Comparison of ENCODE assay signal across 24 cellular contexts in genomic region chr9:111542497-111543254, GRCh38. TPM values are rescaled to one million over a fixed set of nuclear protein-coding genes. Genes with fewer than 3 reads are reported as not detected.
A peak's percentile ranks its signal among the peaks of the same experiment; 100 is the strongest.
DNase-seq lines count a peak whose midpoint lies in the region; ATAC-seq, FAIRE-seq and TF ChIP-seq lines count a peak whose summit lies in the region.
"Had no signal": no experiment of that assay in that cellular context is flagged by ENCODE, and none has a peak within 500 bp of the region (broad histone marks: within the 10 kb centered on the region; RNA-seq: fewer than 3 reads in every experiment).

No MANE protein-coding gene starts in this region.

- CTCF ChIA-PET in A549 (lab: Yijun Ruan, JAX) (interaction anchor here (0.6 kb wide), 2 partner anchors 86 to 230 kb away, joined by 3 to 4 read pairs; no protein-coding TSS in a partner anchor), K562 (lab: Yijun Ruan, JAX; ENCODE audit: low intra/inter-chr PET ratio) (no interaction called here)

- H3K79me2 ChIP-seq in K562 (ENCODE audit: control insufficient read depth, insufficient read depth, low read length) (no peaks in the 10 kb centered on the region), GM23248 (ENCODE audit: insufficient read depth) (no peaks in the 10 kb centered on the region)

- H3K4me1 ChIP-seq in A549: no peaks in the 10 kb centered on the region
- no peaks in the 10 kb centered on the region for H3K4me1 ChIP-seq in HUES48 (ENCODE audit: control insufficient read depth, insufficient read depth, low read length)
- no peaks in the 10 kb centered on the region for H3K4me1 ChIP-seq in K562 (replicated peaks in 1 of 2; ENCODE audit: control insufficient read depth in 2 of 2, insufficient read depth in 2 of 2, low read length in 2 of 2)
- no peaks in the 10 kb centered on the region for H3K4me1 ChIP-seq in muscle layer of duodenum (ENCODE audit: control insufficient read depth in 1 of 2, insufficient read depth in 2 of 2, low read length in 2 of 2)
- H3K4me1 ChIP-seq in GM23248 (ENCODE audit: insufficient read depth): no peaks in the 10 kb centered on the region
- H3K4me1 ChIP-seq in heart left ventricle: no peaks in the 10 kb centered on the region

- peaks cover 4% of the 10 kb centered on the region; the same call in 1 of the 2 replicates for H3F3A ChIP-seq in GM23248 (ENCODE audit: insufficient read depth)

- H3K4me1 Mint-ChIP-seq in activated T-cell treated with anti-CD3 and anti-CD28 coated beads, Interleukin-2, amount 50 U/mL, for 24 hours (ENCODE audit: low read depth): no peaks in the 10 kb centered on the region
- H3K4me1 Mint-ChIP-seq: CD4-positive, CD25-positive, alpha-beta regulatory T cell had no signal

- TF ChIP-seq RAD21 in A549 (conservative IDR thresholded peaks at IDR 0.05 in 1 of 2, IDR thresholded peaks at IDR 0.05 in 1 of 2): no peak
- TF ChIP-seq RAD21 in K562 (CRISPR knock-in tag; conservative IDR thresholded peaks at IDR 0.05 in 1 of 2, IDR thresholded peaks at IDR 0.05 in 1 of 2): no peak

- TF ChIP-seq CTCF in A549 (IDR thresholded peaks at IDR 0.05) (no peak), K562 (IDR thresholded peaks at IDR 0.05 in 2 of 3, conservative IDR thresholded peaks at IDR 0.05 in 1 of 3; ENCODE audit: insufficient read depth in 2 of 3, low read depth in 1 of 3, low read length in 3 of 3) (no peak), heart left ventricle (IDR thresholded peaks at IDR 0.05) (no peak)

- no peak overlapping the region for H3K9ac ChIP-seq in HUES48 (ENCODE audit: low read depth, low read length)
- H3K9ac ChIP-seq in K562 (ENCODE audit: insufficient read depth in 1 of 2, low read depth in 2 of 2, low read length in 2 of 2): no peak overlapping the region
- no peak overlapping the region for H3K9ac ChIP-seq in GM23248

- no peaks in the 10 kb centered on the region for H3K27me3 Mint-ChIP-seq in activated T-cell treated with anti-CD3 and anti-CD28 coated beads, Interleukin-2, amount 50 U/mL, for 24 hours
- H3K27me3 Mint-ChIP-seq: CD4-positive, CD25-positive, alpha-beta regulatory T cell had no signal

- BruUV-seq in K562 (replicated peaks; lab: Mats Ljungman, UMichigan): no TSS peak

- H3K27me3 ChIP-seq in HUES48 (ENCODE audit: control insufficient read depth, insufficient read depth, low read length) (no peaks in the 10 kb centered on the region), K562 (ENCODE audit: control insufficient read depth in 2 of 2, insufficient read depth in 2 of 2, low read length in 2 of 2) (no peaks in the 10 kb centered on the region), muscle layer of duodenum (ENCODE audit: low read depth, low read length) (no peaks in the 10 kb centered on the region), GM23248 (replicated peaks; ENCODE audit: insufficient read depth) (no peaks in the 10 kb centered on the region), heart left ventricle (no peaks in the 10 kb centered on the region)

- no peaks in the 10 kb centered on the region for H3K9me1 ChIP-seq in K562 (ENCODE audit: control insufficient read depth, insufficient read depth, low read length)

- H3K4me2 ChIP-seq in A549: no peak overlapping the region
- no peak overlapping the region for H3K4me2 ChIP-seq in K562 (ENCODE audit: insufficient read depth, low read length)
- no peak overlapping the region for H3K4me2 ChIP-seq in GM23248 (ENCODE audit: unreplicated experiment)

- DNase-seq in A549 (ENCODE audit: low read depth in 1 of 2, low spot score in 1 of 2) (no peak), K562 (ENCODE audit: extremely low read depth in 1 of 4, low spot score in 3 of 4) (no peak), GM23248 (no peak), heart left ventricle (no peak)
- no peak for DNase-seq in activated T-cell treated with anti-CD3 and anti-CD28 coated beads, Interleukin-2, amount 50 U/mL, for 24 hours
- DNase-seq: CD4-positive, CD25-positive, alpha-beta regulatory T cell; COR-L47; DND-41; GOT3; KBM-7; NCI-H1092; NCI-H1436; NCI-H187 treated with DMSO at 0.1 percent for 48 hours; NCI-H2171; NCI-H345; NCI-H524; NCI-H774; NK-92 treated with Interleukin-12 subunit alpha and Interleukin-12 subunit beta, amount 100 ng/mL, for 24 hours; SHP77 treated with DMSO at 0.1 percent for 48 hours had no signal

- peaks cover 97% of the 10 kb centered on the region for H3K36me3 ChIP-seq in HUES48 (ENCODE audit: control insufficient read depth, insufficient read depth, low read length)
- H3K36me3 ChIP-seq in K562 (ENCODE audit: control insufficient read depth, insufficient read depth, low read length): no peaks in the 10 kb centered on the region
- peaks cover 9 to 93% of the 10 kb centered on the region in 2 donors for H3K36me3 ChIP-seq in muscle layer of duodenum (ENCODE audit: control insufficient read depth in 1 of 2, insufficient read depth in 2 of 2, low read length in 2 of 2)
- no peaks in the 10 kb centered on the region; the same call in 1 of the 2 replicates for H3K36me3 ChIP-seq in GM23248 (ENCODE audit: low read depth)
- H3K36me3 ChIP-seq in heart left ventricle: peaks cover 0 to 95% (median 34%) of the 10 kb centered on the region in 9 donors

- no peaks in the 10 kb centered on the region for H3K9me2 ChIP-seq in GM23248 (ENCODE audit: insufficient read depth)

- H3K9me3 ChIP-seq in A549 (peaks cover 98% of the 10 kb centered on the region), HUES48 (ENCODE audit: control insufficient read depth, insufficient read depth, low read length) (peaks cover 98% of the 10 kb centered on the region), K562 (replicated peaks; ENCODE audit: control insufficient read depth, insufficient read depth, low read depth, low read length) (peaks cover 10% of the 10 kb centered on the region; the same call in 1 of the 2 replicates), muscle layer of duodenum (ENCODE audit: control insufficient read depth in 1 of 2, low read length in 2 of 2) (peaks cover 64 to 91% of the 10 kb centered on the region in 2 donors), GM23248 (ENCODE audit: low read depth) (peaks cover 25% of the 10 kb centered on the region), heart left ventricle (peaks cover 4 to 100% (median 96%) of the 10 kb centered on the region in 12 donors)

- ATAC-seq in A549 (no peak), K562 (no peak), heart left ventricle (no peak)

- peaks cover 69% of the 10 kb centered on the region for H3K9me3 Mint-ChIP-seq in activated T-cell treated with anti-CD3 and anti-CD28 coated beads, Interleukin-2, amount 50 U/mL, for 24 hours

- no peak overlapping the region for H3K27ac Mint-ChIP-seq in activated T-cell treated with anti-CD3 and anti-CD28 coated beads, Interleukin-2, amount 50 U/mL, for 24 hours
- H3K27ac Mint-ChIP-seq: CD4-positive, CD25-positive, alpha-beta regulatory T cell had no signal

- H3K4me3 ChIP-seq in A549 (no peak overlapping the region), HUES48 (ENCODE audit: low read depth, low read length) (peak overlapping the region; percentile 7; the same call in 1 of the 2 replicates), K562 (no peak overlapping the region), muscle layer of duodenum (ENCODE audit: low read depth in 1 of 2, low read length in 2 of 2) (peak overlapping the region; percentile 13 to 41), GM23248 (no peak overlapping the region), heart left ventricle (no peak overlapping the region)
- H3K4me3 ChIP-seq: SK-N-MC had no signal

- TF ChIP-seq EP300 in A549 (IDR thresholded peaks at IDR 0.05) (no peak), K562 (IDR thresholded peaks at IDR 0.05; ENCODE audit: low read length) (no peak)

- WGBS in A549 (ENCODE audit: missing lambda C conversion rate): 82% methylated on average over 11 of the region's 11 CpGs
- under 1% methylated on average over 11 of the region's 11 CpGs for WGBS in K562 (ENCODE audit: insufficient coverage, low coverage, missing lambda C conversion rate)
- WGBS in GM23248 (ENCODE audit: low coverage in 1 of 2, low lambda C conversion rate in 2 of 2, missing lambda C conversion rate in 2 of 2), 2 experiments: 72 to 82% methylated on average over 11 of the region's 11 CpGs
- WGBS in heart left ventricle, 4 donors: 94 to 96% (median 95%) methylated on average over 11 of the region's 11 CpGs

- no peak overlapping the region for H2AFZ ChIP-seq in K562 (ENCODE audit: low read depth, low read length)
- no peak overlapping the region for H2AFZ ChIP-seq in GM23248

- H3K27ac ChIP-seq in A549 (no peak overlapping the region), HUES48 (ENCODE audit: low read depth, low read length) (no peak overlapping the region), K562 (ENCODE audit: extremely low read depth, low read depth, low read length) (no peak overlapping the region), muscle layer of duodenum (ENCODE audit: low read length) (no peak overlapping the region), GM23248 (no peak overlapping the region), heart left ventricle (no peak overlapping the region)
- H3K27ac ChIP-seq: RWPE1, SK-N-MC had no signal

- H4K20me1 ChIP-seq in K562 (replicated peaks; ENCODE audit: control insufficient read depth, insufficient read depth, low read length) (no peaks in the 10 kb centered on the region), GM23248 (ENCODE audit: insufficient read depth) (no peaks in the 10 kb centered on the region)

- FAIRE-seq in A549 (lab: Jason Lieb, UNC): no peak
- FAIRE-seq in K562 (lab: Jason Lieb, UNC): no peak
- FAIRE-seq: GM12891 had no signal

- POLR2A ChIA-PET in A549 (lab: Yijun Ruan, JAX): no interaction called here
- POLR2A ChIA-PET in K562 (lab: Yijun Ruan, JAX): interaction anchor here (0.7 kb wide), 1 partner anchor 81 kb away, joined by 4 read pairs; no protein-coding TSS in a partner anchor

- intact Hi-C loops in K562 (cut with micrococcal nuclease): no loop called here
- intact Hi-C loops in heart left ventricle (cut with DNase I): no loop called here

- no peak overlapping the region for H3K4me3 Mint-ChIP-seq in activated T-cell treated with anti-CD3 and anti-CD28 coated beads, Interleukin-2, amount 50 U/mL, for 24 hours
- H3K4me3 Mint-ChIP-seq: CD4-positive, CD25-positive, alpha-beta regulatory T cell had no signal

- H3K36me3 Mint-ChIP-seq in activated T-cell treated with anti-CD3 and anti-CD28 coated beads, Interleukin-2, amount 50 U/mL, for 24 hours (ENCODE audit: low read depth): peaks cover 92% of the 10 kb centered on the region

- in situ Hi-C loops in K562 (cut with MboI): no loop called here
- in situ Hi-C loops in GM23248 (cut with MboI): no loop called here

- TF ChIP-seq POLR2A in A549 (IDR thresholded peaks at IDR 0.05; ENCODE audit: low read length) (no peak), K562 (conservative IDR thresholded peaks at IDR 0.05) (no peak), heart left ventricle (IDR thresholded peaks at IDR 0.05) (no peak)

RNA-seq across cellular contexts. Expression of gene ZNF483, which starts 17.7 kb away (rescaled TPM):
- polyA plus RNA-seq in A549 (2011; rRNA removed) (2.7 and 2.8 TPM in 2 replicates), A549 (2017; fragmentation: RNase III; extraction: RNeasy Plus Mini Kit Qiagen cat#74134 plus additional on column Dnase treatment) (1.0 to 1.1 TPM (median 1.0 TPM) in 3 replicates), K562 (2011; rRNA removed) (0.23 and 0.46 TPM in 2 replicates), K562 (2014; fragmentation: Illumina TruSeq; extraction: Trizol) (0.04 TPM in 1 of 2 replicates, not detected in the other), K562 (2014; fragmentation: Nextera tagmentation; extraction: Ambion mirVana) (under 1 TPM; 0.25 to 0.38 TPM), K562 (2014; rRNA removed) (0.19 and 0.38 TPM in 2 replicates), GM23248 (2016; fragmentation: Nextera tagmentation; extraction: Ambion mirVana) (0.18 and 0.49 TPM in 2 replicates), heart left ventricle (under 1 TPM; 0.22 to 0.61 TPM)
- 0.36 and 0.49 TPM in 2 replicates for polyA plus RNA-seq in A549 (2012; cell fraction: cytosol; rRNA removed)
- polyA plus RNA-seq in A549 (2012; cell fraction: nucleus; rRNA removed): 0.13 and 0.22 TPM in 2 replicates
- 8.9 and 9.9 TPM in 2 replicates for polyA minus RNA-seq in A549 (2011; rRNA and poly(A)+ RNA removed)
- 0.40 and 0.76 TPM in 2 replicates for total RNA-seq in K562 (2011; cell fraction: chromatin; rRNA removed; ENCODE audit: low replicate concordance)
- 0.17 and 0.66 TPM in 2 replicates for total RNA-seq in K562 (2011; cell fraction: nucleolus; rRNA removed)
- total RNA-seq in K562 (2011; cell fraction: nucleoplasm; rRNA removed): 0.29 TPM in 1 of 2 replicates, not detected in the other
- total RNA-seq in K562 (2014; rRNA removed) (0.09 and 0.16 TPM in 2 replicates), K562 (2014; rRNA removed; fragmentation: Illumina TruSeq; extraction: Trizol) (0.73 and 0.84 TPM in 2 replicates), K562 (2015; rRNA removed; fragmentation: Illumina TruSeq; extraction: Trizol) (0.75 and 1.0 TPM in 2 replicates), K562 (2021) (0.38 and 0.58 TPM in 2 replicates), heart left ventricle (10 to 100 TPM in 2 of 9 donors, 1 to 10 TPM in 7; 1.4 to 13.9 (median 5.3) TPM)
- 0.01 and 0.10 TPM in 2 replicates for polyA plus RNA-seq in K562 (2011; cell fraction: cytosol; rRNA removed)
- polyA plus RNA-seq in K562 (2011; cell fraction: nucleus; rRNA removed): 0.35 and 0.75 TPM in 2 replicates
- 0.17 TPM in 1 of 2 replicates, not detected in the other for polyA plus RNA-seq in K562 (2012)
- 1.6 and 2.1 TPM in 2 replicates for polyA minus RNA-seq in K562 (2011; rRNA and poly(A)+ RNA removed)
- polyA minus RNA-seq in K562 (2011; cell fraction: cytosol; rRNA and poly(A)+ RNA removed): 0.67 TPM in 1 of 2 replicates, not detected in the other
- polyA minus RNA-seq in K562 (2011; cell fraction: nucleus; rRNA and poly(A)+ RNA removed): 0.81 and 1.00 TPM in 2 replicates
- total RNA-seq in GM23248 (2014; rRNA removed; shearing (Covaris generic)): 0.25 and 0.32 TPM in 2 replicates

RNA-seq across cellular contexts. Expression of gene PTGR1, which starts 56.8 kb away (rescaled TPM):
- 563 and 672 TPM in 2 replicates for polyA plus RNA-seq in A549 (2011; rRNA removed)
- polyA plus RNA-seq in A549 (2012; cell fraction: cytosol; rRNA removed): 218 and 220 TPM in 2 replicates
- polyA plus RNA-seq in A549 (2012; cell fraction: nucleus; rRNA removed): 70.5 and 156 TPM in 2 replicates
- 494 to 552 TPM (median 495 TPM) in 3 replicates for polyA plus RNA-seq in A549 (2017; fragmentation: RNase III; extraction: RNeasy Plus Mini Kit Qiagen cat#74134 plus additional on column Dnase treatment)
- 221 and 291 TPM in 2 replicates for polyA minus RNA-seq in A549 (2011; rRNA and poly(A)+ RNA removed)
- total RNA-seq in K562 (2011; cell fraction: chromatin; rRNA removed; ENCODE audit: low replicate concordance): 0.42 TPM in 1 of 2 replicates, not detected in the other
- total RNA-seq in K562 (2011; cell fraction: nucleolus; rRNA removed): not detected in 2 replicates
- total RNA-seq in K562 (2011; cell fraction: nucleoplasm; rRNA removed): not detected in 2 replicates
- not detected in 2 replicates for total RNA-seq in K562 (2014; rRNA removed)
- not detected in 2 replicates for total RNA-seq in K562 (2014; rRNA removed; fragmentation: Illumina TruSeq; extraction: Trizol)
- total RNA-seq in K562 (2015; rRNA removed; fragmentation: Illumina TruSeq; extraction: Trizol): not detected in 2 replicates
- 0.22 and 0.36 TPM in 2 replicates for total RNA-seq in K562 (2021)
- not detected in 2 replicates for polyA plus RNA-seq in K562 (2011; rRNA removed)
- 0.07 TPM in 1 of 2 replicates, not detected in the other for polyA plus RNA-seq in K562 (2011; cell fraction: cytosol; rRNA removed)
- not detected in 2 replicates for polyA plus RNA-seq in K562 (2011; cell fraction: nucleus; rRNA removed)
- polyA plus RNA-seq in K562 (2012): 0.08 TPM in 1 of 2 replicates, not detected in the other
- polyA plus RNA-seq in K562 (2014; fragmentation: Illumina TruSeq; extraction: Trizol): not detected in 2 replicates
- polyA plus RNA-seq in K562 (2014; fragmentation: Nextera tagmentation; extraction: Ambion mirVana): not detected
- polyA plus RNA-seq in K562 (2014; rRNA removed): not detected in 2 replicates
- not detected in 2 replicates for polyA minus RNA-seq in K562 (2011; rRNA and poly(A)+ RNA removed)
- not detected in 2 replicates for polyA minus RNA-seq in K562 (2011; cell fraction: cytosol; rRNA and poly(A)+ RNA removed)
- polyA minus RNA-seq in K562 (2011; cell fraction: nucleus; rRNA and poly(A)+ RNA removed): not detected in 2 replicates
- 65.2 and 74.9 TPM in 2 replicates for total RNA-seq in GM23248 (2014; rRNA removed; shearing (Covaris generic))
- 91.9 and 99.5 TPM in 2 replicates for polyA plus RNA-seq in GM23248 (2016; fragmentation: Nextera tagmentation; extraction: Ambion mirVana)
- 10 to 100 TPM; 17.3 to 51.9 (median 41.9) TPM for total RNA-seq in heart left ventricle
- polyA plus RNA-seq in heart left ventricle: 10 to 100 TPM; 12.7 to 30.1 TPM
- total RNA-seq: CD4-positive, CD25-positive, alpha-beta regulatory T cell had no signal

RNA-seq across cellular contexts. Expression of gene ECPAS, which starts 58.5 kb away (rescaled TPM):
- 73.6 and 88.9 TPM in 2 replicates for polyA plus RNA-seq in A549 (2011; rRNA removed)
- polyA plus RNA-seq in A549 (2012; cell fraction: cytosol; rRNA removed): 15.9 and 18.7 TPM in 2 replicates
- 15.4 and 31.2 TPM in 2 replicates for polyA plus RNA-seq in A549 (2012; cell fraction: nucleus; rRNA removed)
- 39.0 to 41.2 TPM (median 40.1 TPM) in 3 replicates for polyA plus RNA-seq in A549 (2017; fragmentation: RNase III; extraction: RNeasy Plus Mini Kit Qiagen cat#74134 plus additional on column Dnase treatment)
- 162 and 168 TPM in 2 replicates for polyA minus RNA-seq in A549 (2011; rRNA and poly(A)+ RNA removed)
- 164 and 310 TPM in 2 replicates for total RNA-seq in K562 (2011; cell fraction: chromatin; rRNA removed; ENCODE audit: low replicate concordance)
- total RNA-seq in K562 (2011; cell fraction: nucleolus; rRNA removed): 78.2 and 103 TPM in 2 replicates
- 118 and 129 TPM in 2 replicates for total RNA-seq in K562 (2011; cell fraction: nucleoplasm; rRNA removed)
- total RNA-seq in K562 (2014; rRNA removed): 71.3 and 83.4 TPM in 2 replicates
- 82.2 and 89.2 TPM in 2 replicates for total RNA-seq in K562 (2014; rRNA removed; fragmentation: Illumina TruSeq; extraction: Trizol)
- total RNA-seq in K562 (2015; rRNA removed; fragmentation: Illumina TruSeq; extraction: Trizol): 79.6 and 87.4 TPM in 2 replicates
- total RNA-seq in K562 (2021): 90.9 and 97.4 TPM in 2 replicates
- polyA plus RNA-seq in K562 (2011; rRNA removed): 61.0 and 75.7 TPM in 2 replicates
- polyA plus RNA-seq in K562 (2011; cell fraction: cytosol; rRNA removed): 16.8 and 28.6 TPM in 2 replicates
- 154 and 156 TPM in 2 replicates for polyA plus RNA-seq in K562 (2011; cell fraction: nucleus; rRNA removed)
- 47.2 and 60.2 TPM in 2 replicates for polyA plus RNA-seq in K562 (2012)
- 60.0 and 67.4 TPM in 2 replicates for polyA plus RNA-seq in K562 (2014; fragmentation: Illumina TruSeq; extraction: Trizol)
- polyA plus RNA-seq in K562 (2014; fragmentation: Nextera tagmentation; extraction: Ambion mirVana): 10 to 100 TPM; 14.5 to 29.5 TPM
- polyA plus RNA-seq in K562 (2014; rRNA removed): 63.0 and 69.5 TPM in 2 replicates
- 280 and 281 TPM in 2 replicates for polyA minus RNA-seq in K562 (2011; rRNA and poly(A)+ RNA removed)
- 89.1 and 113 TPM in 2 replicates for polyA minus RNA-seq in K562 (2011; cell fraction: cytosol; rRNA and poly(A)+ RNA removed)
- 84.0 and 133 TPM in 2 replicates for polyA minus RNA-seq in K562 (2011; cell fraction: nucleus; rRNA and poly(A)+ RNA removed)
- 51.1 and 65.3 TPM in 2 replicates for total RNA-seq in GM23248 (2014; rRNA removed; shearing (Covaris generic))
- polyA plus RNA-seq in GM23248 (2016; fragmentation: Nextera tagmentation; extraction: Ambion mirVana): 32.0 and 32.9 TPM in 2 replicates
- 100 to 1,000 TPM in 7 of 9 donors, 10 to 100 TPM in 2; 73.2 to 116 (median 103) TPM for total RNA-seq in heart left ventricle
- 10 to 100 TPM; 28.9 to 43.3 TPM for polyA plus RNA-seq in heart left ventricle

Comparison
In these comparisons a context has a peak if more than half of its experiments do, and no peak if none do; other contexts are left out.
1. H3K4me3 ChIP-seq: peak in HUES48 (single experiment) and muscle layer of duodenum (2 of 2); none in A549 (single experiment), K562 (single experiment), GM23248 (single experiment) and heart left ventricle (0 of 12).
2. RNA of gene PTGR1, which starts 56.8 kb away (polyA plus RNA-seq): 70.5 to 672 TPM in A549, 91.9 to 99.5 TPM in GM23248 and 12.7 to 30.1 TPM in heart left ventricle; 0.07 to 0.08 TPM in K562; every median in the first group is over 10 times any median in the second.
3. Of the 35 proteins assayed by ChIP-seq in both K562 and A549: peak only in K562: none; only in A549: KDM1A; in both: none; in neither: 34.